In genomic region chr9:114484854-114485443, GRCh38 we compare ENCODE assay signal across 7 cellular contexts. TPM values are rescaled to one million over a fixed set of nuclear protein-coding genes. Genes with fewer than 3 reads are reported as not detected.
DNase-seq lines count a peak whose midpoint lies in the region; ATAC-seq and TF ChIP-seq lines count a peak whose summit lies in the region.

No MANE protein-coding gene starts in this region.

- no peak overlapping the region for H2AFZ ChIP-seq in OCI-LY7 (ENCODE audit: low read length)

- H3K4me2 ChIP-seq in OCI-LY7 (ENCODE audit: low read length), result no peak overlapping the region

- POLR2A ChIA-PET in OCI-LY7 (lab: Charles Lee), result interaction anchor here (1.5 kb wide), 1 partner anchor 15 kb away, joined by 3 read pairs; no protein-coding TSS in a partner anchor

- peak; percentile 61 for DNase-seq in activated CD4-positive, alpha-beta T cell treated with anti-CD3 and anti-CD28 coated beads for 48 hours
- peak; percentile 22 for DNase-seq in fibroblast of pulmonary artery (ENCODE audit: low read depth)
- no peak for DNase-seq in anterior cingulate cortex (lab: John Stamatoyannopoulos, UW)
- no peak for DNase-seq in NCI-H2081 (lab: John Stamatoyannopoulos, UW)
- DNase-seq in OCI-LY7 (ENCODE audit: low spot score), result no peak

- no TSS peak for BruUV-seq in OCI-LY7 (replicated peaks; lab: Mats Ljungman, UMichigan)

- no peaks in the 10 kb centered on the region for H3K79me2 ChIP-seq in OCI-LY7 (ENCODE audit: insufficient read depth, low read depth, low read length)

- peak; percentile 77 for ATAC-seq in GM19351 (IDR thresholded peaks at IDR 0.05; ENCODE audit: unreplicated experiment)
- peak; percentile 79 for ATAC-seq in HG03565 (IDR thresholded peaks at IDR 0.05; ENCODE audit: unreplicated experiment)

- TF ChIP-seq CTCF in fibroblast of pulmonary artery (IDR thresholded peaks at IDR 0.05; ENCODE audit: low read length, missing control alignments) (no peak), OCI-LY7 (conservative IDR thresholded peaks at IDR 0.05; ENCODE audit: low read length) (no peak)

- no peaks in the 10 kb centered on the region for H3K9me2 ChIP-seq in OCI-LY7 (ENCODE audit: insufficient read depth, low read length)

- H3K4me1 ChIP-seq in OCI-LY7 (ENCODE audit: insufficient read depth, low read length, poor library complexity, severe bottlenecking), result no peaks in the 10 kb centered on the region

- no peak overlapping the region for H3K27ac ChIP-seq in OCI-LY7 (ENCODE audit: low read depth, low read length, poor library complexity, severe bottlenecking)

- no peaks in the 10 kb centered on the region for H3K9me3 ChIP-seq in OCI-LY7 (ENCODE audit: low read length)

- intact Hi-C loops in OCI-LY7 (cut with micrococcal nuclease; ENCODE audit: unreplicated experiment), result loop anchor here (5.0 kb wide), 1 partner anchor 78 kb away; no protein-coding TSS in a partner anchor

- CTCF ChIA-PET in OCI-LY7 (lab: Charles Lee; ENCODE audit: unreplicated experiment), result no interaction called here

- no peaks in the 10 kb centered on the region for H4K20me1 ChIP-seq in OCI-LY7 (ENCODE audit: insufficient read depth, low read length)

- no peaks in the 10 kb centered on the region for H3K36me3 ChIP-seq in OCI-LY7 (ENCODE audit: insufficient read depth, low read length)

- H3K4me3 ChIP-seq in fibroblast of pulmonary artery (replicated peaks; ENCODE audit: low read depth, low read length) (no peak overlapping the region), OCI-LY7 (ENCODE audit: low read depth, low read length, poor library complexity, severe bottlenecking) (no peak overlapping the region)

RNA-seq across cellular contexts. Expression of gene WHRN, which starts 20.3 kb away (rescaled TPM):
- 0.19 TPM in 1 of 2 replicates, not detected in the other for total RNA-seq in OCI-LY7 (2014; rRNA removed; shearing (Covaris generic))
- 2.1 TPM in 2 replicates for total RNA-seq in OCI-LY7 (2022)

Comparison
In these comparisons a context has a peak if more than half of its experiments do, and no peak if none do; other contexts are left out.
1. DNase-seq: peak in activated CD4-positive, alpha-beta T cell treated with anti-CD3 and anti-CD28 coated beads for 48 hours (single experiment) and fibroblast of pulmonary artery (single experiment); none in anterior cingulate cortex (0 of 58), NCI-H2081 (0 of 2) and OCI-LY7 (single experiment).